ENCODE assay signal across 1 cellular context in the genomic region with DNA sequence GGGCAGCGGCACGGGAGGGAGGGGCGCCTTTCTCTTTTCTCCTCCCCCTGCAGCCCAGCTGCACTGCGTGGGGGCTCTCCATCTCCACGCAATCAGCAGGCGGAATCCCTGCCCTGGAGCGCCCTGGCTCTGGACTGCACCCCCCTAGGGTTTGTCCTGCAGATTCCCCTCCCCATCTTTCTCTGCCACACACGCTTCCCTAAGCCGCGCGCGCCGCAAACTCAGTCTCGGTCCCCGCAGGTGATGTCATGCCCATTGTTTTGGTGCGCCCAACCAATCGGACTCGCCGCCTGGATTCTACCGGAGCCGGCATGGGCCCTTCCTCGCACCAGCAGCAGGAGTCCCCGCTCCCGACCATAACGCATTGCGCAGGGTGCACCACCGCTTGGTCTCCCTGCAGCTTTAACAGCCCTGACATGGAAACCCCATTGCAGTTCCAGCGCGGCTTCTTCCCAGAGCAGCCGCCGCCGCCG.
TF ChIP-seq lines count a peak whose summit lies in the region.

A gene (plus strand): TSS at position 347 of the 473 bp plus-strand sequence. CDS start 70 bp downstream, at position 417.

TF ChIP-seq in H1, 55 proteins besides CTCF, POLR2A, EP300 and RAD21:
- TF ChIP-seq KDM5A (IDR thresholded peaks at IDR 0.05; ENCODE audit: low read length), result peak; percentile 21; the same call in 1 of the 2 replicates
- TF ChIP-seq, protein P1, sequence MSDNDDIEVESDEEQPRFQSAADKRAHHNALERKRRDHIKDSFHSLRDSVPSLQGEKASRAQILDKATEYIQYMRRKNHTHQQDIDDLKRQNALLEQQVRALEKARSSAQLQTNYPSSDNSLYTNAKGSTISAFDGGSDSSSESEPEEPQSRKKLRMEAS (IDR thresholded peaks at IDR 0.05), result peak; percentile 59; the same call in 1 of the 2 replicates
- TF ChIP-seq TBP (IDR thresholded peaks at IDR 0.05; ENCODE audit: low read depth, low read length), result peak; percentile 77
- TF ChIP-seq, protein P2, sequence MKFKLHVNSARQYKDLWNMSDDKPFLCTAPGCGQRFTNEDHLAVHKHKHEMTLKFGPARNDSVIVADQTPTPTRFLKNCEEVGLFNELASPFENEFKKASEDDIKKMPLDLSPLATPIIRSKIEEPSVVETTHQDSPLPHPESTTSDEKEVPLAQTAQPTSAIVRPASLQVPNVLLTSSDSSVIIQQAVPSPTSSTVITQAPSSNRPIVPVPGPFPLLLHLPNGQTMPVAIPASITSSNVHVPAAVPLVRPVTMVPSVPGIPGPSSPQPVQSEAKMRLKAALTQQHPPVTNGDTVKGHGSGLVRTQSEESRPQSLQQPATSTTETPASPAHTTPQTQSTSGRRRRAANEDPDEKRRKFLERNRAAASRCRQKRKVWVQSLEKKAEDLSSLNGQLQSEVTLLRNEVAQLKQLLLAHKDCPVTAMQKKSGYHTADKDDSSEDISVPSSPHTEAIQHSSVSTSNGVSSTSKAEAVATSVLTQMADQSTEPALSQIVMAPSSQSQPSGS (IDR thresholded peaks at IDR 0.05; ENCODE audit: low read length), result peak; percentile 85
- peak; percentile 94 for TF ChIP-seq CREB1 (IDR thresholded peaks at IDR 0.05)
- TF ChIP-seq YY1 (IDR thresholded peaks at IDR 0.05; ENCODE audit: low read depth, low read length), result peak; percentile 9; the same call in 1 of the 2 replicates
- no peak for TF ChIP-seq GABPA (IDR thresholded peaks at IDR 0.05; ENCODE audit: borderline replicate concordance, insufficient read depth, low read length)
- no peak for TF ChIP-seq RXRA (IDR thresholded peaks at IDR 0.05; ENCODE audit: insufficient read depth, low read depth, low read length)
- peak; percentile 63 for TF ChIP-seq JUND (IDR thresholded peaks at IDR 0.05; ENCODE audit: low read length)
- 0 out of 4 replicates have a peak, but pooled peaks of 1 of the 2 experiments have one; percentile 4 for TF ChIP-seq HDAC2 (IDR thresholded peaks at IDR 0.05; ENCODE audit: borderline replicate concordance in 1 of 2, low read depth in 2 of 2, low read length in 2 of 2)
- no peak for TF ChIP-seq CHD1 (IDR thresholded peaks at IDR 0.05; ENCODE audit: low read depth, low read length)
- TF ChIP-seq, protein P3, sequence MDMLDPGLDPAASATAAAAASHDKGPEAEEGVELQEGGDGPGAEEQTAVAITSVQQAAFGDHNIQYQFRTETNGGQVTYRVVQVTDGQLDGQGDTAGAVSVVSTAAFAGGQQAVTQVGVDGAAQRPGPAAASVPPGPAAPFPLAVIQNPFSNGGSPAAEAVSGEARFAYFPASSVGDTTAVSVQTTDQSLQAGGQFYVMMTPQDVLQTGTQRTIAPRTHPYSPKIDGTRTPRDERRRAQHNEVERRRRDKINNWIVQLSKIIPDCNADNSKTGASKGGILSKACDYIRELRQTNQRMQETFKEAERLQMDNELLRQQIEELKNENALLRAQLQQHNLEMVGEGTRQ (IDR thresholded peaks at IDR 0.05; ENCODE audit: low read length), result no peak
- peak; percentile 19 for TF ChIP-seq KDM4A (IDR thresholded peaks at IDR 0.05; ENCODE audit: low read depth, low read length, severe bottlenecking)
- peak; percentile 1; the same call in 1 of the 2 replicates for TF ChIP-seq TEAD4 (IDR thresholded peaks at IDR 0.05; ENCODE audit: low read depth, low read length)
- peak; percentile 32; the same call in 1 of the 2 replicates for TF ChIP-seq SP1 (IDR thresholded peaks at IDR 0.05; ENCODE audit: low read depth, low read length)
- peak; percentile 54; the same call in 1 of the 2 replicates for TF ChIP-seq RBBP5 (IDR thresholded peaks at IDR 0.05; ENCODE audit: borderline replicate concordance, low read depth, low read length)
- TF ChIP-seq POLR2AphosphoS5 (IDR thresholded peaks at IDR 0.05; ENCODE audit: low read depth, low read length), result peak; percentile 56; the same call in 1 of the 2 replicates
- TF ChIP-seq RFX5 (IDR thresholded peaks at IDR 0.05; ENCODE audit: borderline replicate concordance, low read depth, low read length), result no peak
- TF ChIP-seq SIN3A (conservative IDR thresholded peaks at IDR 0.05 in 1 of 2, IDR thresholded peaks at IDR 0.05 in 1 of 2; ENCODE audit: low read depth in 1 of 2, low read length in 2 of 2), result 0 out of 4 replicates have a peak, but pooled peaks have one; percentile 16 to 20
- TF ChIP-seq TCF12 (IDR thresholded peaks at IDR 0.05; ENCODE audit: low read depth, low read length), result no peak
- TF ChIP-seq TAF1 (IDR thresholded peaks at IDR 0.05; ENCODE audit: low read depth, low read length), result peak; percentile 70; the same call in 1 of the 2 replicates
